In the genomic region with DNA sequence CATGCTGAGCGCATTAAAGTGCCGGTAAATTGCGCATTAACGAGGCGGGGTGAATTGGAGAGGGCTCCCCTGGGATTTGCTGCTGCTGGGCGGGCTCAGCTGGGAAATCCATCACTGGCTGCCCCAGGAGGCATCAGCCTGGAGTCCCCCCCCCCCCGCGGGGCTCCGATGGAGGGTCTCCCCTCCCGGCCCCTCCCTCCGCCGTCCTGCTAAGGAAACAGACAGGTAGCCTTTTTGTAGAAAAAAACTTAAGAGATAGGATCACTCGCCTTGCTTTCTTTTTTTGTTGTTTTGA, we compare ENCODE assay signal across 1 cellular context.
TF ChIP-seq lines count a peak whose summit lies in the region.

No MANE protein-coding gene starts in this region.

TF ChIP-seq in GM12878, 131 proteins besides CTCF, POLR2A, EP300 and RAD21:
- peak; percentile 86 for TF ChIP-seq MEF2B (IDR thresholded peaks at IDR 0.05; ENCODE audit: partially characterized antibody, poor library complexity, severe bottlenecking)
- no peak for TF ChIP-seq BHLHE40 (IDR thresholded peaks at IDR 0.05; ENCODE audit: borderline replicate concordance in 1 of 2, low read depth in 2 of 2, low read length in 1 of 2)
